8 cellular contexts compared by ENCODE assay signal in the genomic region with DNA sequence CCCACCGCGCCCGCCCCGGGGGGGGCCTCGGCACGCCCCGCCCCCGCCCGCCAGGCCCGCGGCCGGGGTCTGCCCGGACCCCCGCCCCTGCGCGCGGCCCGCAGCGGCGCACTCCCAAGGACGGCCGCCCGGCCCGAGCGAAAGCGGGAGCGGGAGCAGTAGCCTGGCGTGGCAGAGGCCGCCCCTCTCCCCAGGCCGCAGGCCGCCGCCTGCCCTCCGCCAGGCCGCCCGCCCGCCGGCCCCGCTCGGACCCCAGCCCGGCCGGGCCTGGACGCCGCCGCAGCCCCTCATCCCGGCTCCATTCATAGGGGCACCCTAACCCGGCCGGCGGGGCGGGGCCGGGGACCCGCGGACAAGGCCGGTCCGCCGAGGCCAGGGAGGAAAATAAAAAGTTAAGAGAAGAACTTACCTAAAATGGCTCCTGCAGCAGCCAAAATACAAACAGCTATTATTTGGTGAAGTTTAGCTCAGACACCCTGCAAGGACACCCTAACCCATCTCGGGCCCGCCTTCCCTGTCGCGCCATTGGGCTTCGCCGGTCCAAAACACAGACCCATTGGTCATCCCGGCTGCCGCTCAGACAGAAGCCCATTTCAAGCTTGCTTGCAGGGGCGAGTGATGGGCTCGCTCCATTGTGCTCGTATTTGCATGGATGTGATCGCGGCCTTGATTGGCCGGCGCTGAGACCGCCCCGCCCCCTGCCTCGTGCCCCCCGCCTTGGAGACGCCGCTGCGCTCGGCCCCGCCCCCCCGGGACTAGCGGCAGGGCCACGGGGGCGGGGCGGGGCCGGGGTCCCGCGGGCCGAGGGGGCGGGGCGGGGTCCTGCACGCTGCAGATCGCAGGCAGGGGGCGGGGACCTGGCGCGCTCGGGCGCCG. TPM values are rescaled to one million over a fixed set of nuclear protein-coding genes. Genes with fewer than 3 reads are reported as not detected.
DNase-seq lines count a peak whose midpoint lies in the region; ATAC-seq and TF ChIP-seq lines count a peak whose summit lies in the region.

A gene with protein sequence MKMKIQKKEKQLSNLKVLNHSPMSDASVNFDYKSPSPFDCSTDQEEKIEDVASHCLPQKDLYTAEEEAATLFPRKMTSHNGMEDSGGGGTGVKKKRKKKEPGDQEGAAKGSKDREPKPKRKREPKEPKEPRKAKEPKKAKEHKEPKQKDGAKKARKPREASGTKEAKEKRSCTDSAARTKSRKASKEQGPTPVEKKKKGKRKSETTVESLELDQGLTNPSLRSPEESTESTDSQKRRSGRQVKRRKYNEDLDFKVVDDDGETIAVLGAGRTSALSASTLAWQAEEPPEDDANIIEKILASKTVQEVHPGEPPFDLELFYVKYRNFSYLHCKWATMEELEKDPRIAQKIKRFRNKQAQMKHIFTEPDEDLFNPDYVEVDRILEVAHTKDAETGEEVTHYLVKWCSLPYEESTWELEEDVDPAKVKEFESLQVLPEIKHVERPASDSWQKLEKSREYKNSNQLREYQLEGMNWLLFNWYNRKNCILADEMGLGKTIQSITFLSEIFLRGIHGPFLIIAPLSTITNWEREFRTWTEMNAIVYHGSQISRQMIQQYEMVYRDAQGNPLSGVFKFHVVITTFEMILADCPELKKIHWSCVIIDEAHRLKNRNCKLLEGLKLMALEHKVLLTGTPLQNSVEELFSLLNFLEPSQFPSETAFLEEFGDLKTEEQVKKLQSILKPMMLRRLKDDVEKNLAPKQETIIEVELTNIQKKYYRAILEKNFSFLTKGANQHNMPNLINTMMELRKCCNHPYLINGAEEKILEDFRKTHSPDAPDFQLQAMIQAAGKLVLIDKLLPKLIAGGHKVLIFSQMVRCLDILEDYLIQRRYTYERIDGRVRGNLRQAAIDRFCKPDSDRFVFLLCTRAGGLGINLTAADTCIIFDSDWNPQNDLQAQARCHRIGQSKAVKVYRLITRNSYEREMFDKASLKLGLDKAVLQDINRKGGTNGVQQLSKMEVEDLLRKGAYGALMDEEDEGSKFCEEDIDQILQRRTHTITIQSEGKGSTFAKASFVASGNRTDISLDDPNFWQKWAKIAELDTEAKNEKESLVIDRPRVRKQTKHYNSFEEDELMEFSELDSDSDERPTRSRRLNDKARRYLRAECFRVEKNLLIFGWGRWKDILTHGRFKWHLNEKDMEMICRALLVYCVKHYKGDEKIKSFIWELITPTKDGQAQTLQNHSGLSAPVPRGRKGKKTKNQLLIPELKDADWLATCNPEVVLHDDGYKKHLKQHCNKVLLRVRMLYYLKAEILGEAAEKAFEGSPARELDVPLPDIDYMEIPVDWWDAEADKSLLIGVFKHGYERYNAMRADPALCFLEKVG (N-terminal part only) (minus strand): TSS at position 447 of the 876 bp plus-strand sequence. CDS start 67,040 bp downstream, outside the sequence.

- peak; percentile 98 for ATAC-seq in GM18499 (IDR thresholded peaks at IDR 0.05; ENCODE audit: insufficient read depth, unreplicated experiment)
- ATAC-seq in HG02943 (IDR thresholded peaks at IDR 0.05; ENCODE audit: low read depth, unreplicated experiment) = peak; percentile 97
- ATAC-seq in aorta (ENCODE audit: low FRiP score) = peak; percentile 98

- H3K27me3 ChIP-seq in ascending aorta = no peaks in the 10 kb centered on the region
- no peaks in the 10 kb centered on the region for H3K27me3 ChIP-seq in rectal smooth muscle tissue (ENCODE audit: control insufficient read depth, insufficient read depth, low read length)
- no peaks in the 10 kb centered on the region for H3K27me3 ChIP-seq in aorta (ENCODE audit: control insufficient read depth in 1 of 2, insufficient read depth in 2 of 2, low read length in 1 of 2)

- H3K4me3 ChIP-seq in ascending aorta (peak within 1 kb of the TSS; percentile 82 to 99), rectal smooth muscle tissue (ENCODE audit: low read length) (peak within 1 kb of the TSS; percentile 79), aorta (ENCODE audit: low read length in 2 of 2) (peak within 1 kb of the TSS; percentile 99)

- DNase-seq in NCI-H187 treated with DMSO at 0.1 percent for 48 hours (lab: John Stamatoyannopoulos, UW) = peak; percentile 77
- DNase-seq in ascending aorta (ENCODE audit: low spot score in 2 of 2) = peak; percentile 99 to 100
- peak; percentile 99 for DNase-seq in hepatic stellate cell (ENCODE audit: low spot score)
- DNase-seq in aorta = peak; percentile 100

- H3K9ac ChIP-seq in rectal smooth muscle tissue (ENCODE audit: low read length) = peak within 1 kb of the TSS; percentile 27

- H3K9me3 ChIP-seq in ascending aorta (no peaks in the 10 kb centered on the region), aorta (ENCODE audit: control insufficient read depth, low read length) (no peaks in the 10 kb centered on the region)

- H3K36me3 ChIP-seq in ascending aorta (no peaks in the 10 kb centered on the region), rectal smooth muscle tissue (ENCODE audit: control insufficient read depth, insufficient read depth, low read length) (no peaks in the 10 kb centered on the region), aorta (ENCODE audit: control insufficient read depth in 1 of 2, insufficient read depth in 2 of 2, low read length in 1 of 2) (no peaks in the 10 kb centered on the region)

- H3K27ac ChIP-seq in ascending aorta (peak within 1 kb of the TSS; percentile 79 to 85), rectal smooth muscle tissue (ENCODE audit: low read depth, low read length) (peak within 1 kb of the TSS; percentile 80), aorta (ENCODE audit: low read depth in 1 of 2, low read length in 2 of 2) (peak within 1 kb of the TSS; percentile 83 to 89)

- intact Hi-C loops in T-helper 2 cell treated with Interferon-gamma antibody and Interleukin-4, amounts not matched to agents 100 ng/mL and 5 ng/mL, for 36 hours (cut with micrococcal nuclease) = loop anchor here (1.0 to 5.0 kb wide), 4 partner anchors 44 to 481 kb away; a partner anchor contains a TSS
- intact Hi-C loops in ascending aorta (cut with DNase I) = loop anchor here (1.0 to 10.0 kb wide), 6 partner anchors 14 to 1839 kb away; a partner anchor contains a TSS
- intact Hi-C loops in aorta (cut with DNase I) = loop anchor here in 1 of 2 donors (10.0 kb wide), 1 partner anchor 133 kb away; no protein-coding TSS in a partner anchor

- no peak for TF ChIP-seq CTCF in ascending aorta (IDR thresholded peaks at IDR 0.05)

- H3K4me1 ChIP-seq in ascending aorta = peaks cover 2 to 28% of the 10 kb centered on the region in 2 donors
- H3K4me1 ChIP-seq in rectal smooth muscle tissue (ENCODE audit: control insufficient read depth, insufficient read depth, low read length) = peaks cover 11% of the 10 kb centered on the region
- H3K4me1 ChIP-seq in aorta (ENCODE audit: control insufficient read depth in 1 of 2, insufficient read depth in 2 of 2, low read length in 2 of 2) = peaks cover 3 to 15% of the 10 kb centered on the region in 2 donors

- WGBS in aorta, 2 donors = 1 to 2% methylated on average over 50 to 98 of the region's 98 CpGs

RNA-seq across cellular contexts. Expression of the gene that starts here (rescaled TPM):
- 34.2 and 34.9 TPM in 2 replicates for total RNA-seq in T-helper 2 cell treated with Interferon-gamma antibody and Interleukin-4, amounts not matched to agents 100 ng/mL and 5 ng/mL, for 36 hours
- total RNA-seq in ascending aorta (42.9 TPM), aorta (10 to 100 TPM; 65.9 to 72.3 TPM)
- 100 to 1,000 TPM in 1 of 2 donors, 1 to 10 TPM in 1; 3.3 to 126 TPM for polyA plus RNA-seq in aorta

Comparison
In these comparisons a context has a peak if more than half of its experiments do, and no peak if none do; other contexts are left out.
1. Peak in every context shown above with its lines: DNase-seq, ATAC-seq, H3K4me3 ChIP-seq and H3K27ac ChIP-seq.